8 cellular contexts compared by ENCODE assay signal in genomic region chr22:29479417-29480261, GRCh38. TPM values are rescaled to one million over a fixed set of nuclear protein-coding genes. Genes with fewer than 3 reads are reported as not detected.
DNase-seq lines count a peak whose midpoint lies in the region; ATAC-seq lines count a peak whose summit lies in the region.

Gene NEFH, plus strand, starts transcription at chr22:29480218. Its CDS starts 45 bp downstream, at chr22:29480263.

- no peaks in the 10 kb centered on the region for H3K9me3 Mint-ChIP-seq in activated CD8-positive, alpha-beta memory T cell treated with anti-CD3 and anti-CD28 coated beads, Interleukin-2, amount 10 ng/mL, durations not matched to agents 7 days and 5 days (ENCODE audit: low read depth)

- no peak within 1 kb of the TSS for H3K9ac ChIP-seq in subcutaneous abdominal adipose tissue (ENCODE audit: low read length in 5 of 5)

- peaks cover 0 to 44% (median 24%) of the 10 kb centered on the region in 5 donors for H3K4me1 ChIP-seq in subcutaneous abdominal adipose tissue (ENCODE audit: control insufficient read depth in 5 of 5, insufficient read depth in 5 of 5, low read length in 5 of 5)

- H3K4me3 ChIP-seq in iPS-11a (ENCODE audit: low read depth, low read length) (peak within 1 kb of the TSS; percentile 40), subcutaneous abdominal adipose tissue (ENCODE audit: low read depth in 1 of 5, low read length in 5 of 5) (peak within 1 kb of the TSS in 4 of 5 donors; percentile 17 to 53 (median 42))

- CTCF ChIA-PET in activated CD8-positive, alpha-beta memory T cell treated with anti-CD3 and anti-CD28 coated beads, Interleukin-2, amount 10 ng/mL, durations not matched to agents 7 days and 5 days (lab: Charles Lee) = no interaction called here

- no peaks in the 10 kb centered on the region for H3K9me3 ChIP-seq in subcutaneous abdominal adipose tissue (ENCODE audit: control insufficient read depth in 5 of 5, low read length in 5 of 5)

- peak within 1 kb of the TSS; percentile 68 for H3K4me3 Mint-ChIP-seq in activated CD8-positive, alpha-beta memory T cell treated with anti-CD3 and anti-CD28 coated beads, Interleukin-2, amount 10 ng/mL, durations not matched to agents 7 days and 5 days

- no peaks in the 10 kb centered on the region for H3K36me3 ChIP-seq in subcutaneous abdominal adipose tissue (ENCODE audit: control insufficient read depth in 5 of 5, insufficient read depth in 5 of 5, low read length in 5 of 5)

- peaks cover 32 to 57% (median 53%) of the 10 kb centered on the region in 5 donors for H3K27me3 ChIP-seq in subcutaneous abdominal adipose tissue (ENCODE audit: control insufficient read depth in 5 of 5, insufficient read depth in 4 of 5, low read length in 5 of 5)

- H3K36me3 Mint-ChIP-seq in activated CD8-positive, alpha-beta memory T cell treated with anti-CD3 and anti-CD28 coated beads, Interleukin-2, amount 10 ng/mL, durations not matched to agents 7 days and 5 days = peaks cover 3% of the 10 kb centered on the region

- ATAC-seq in activated CD8-positive, alpha-beta memory T cell treated with anti-CD3 and anti-CD28 coated beads, Interleukin-2, amount 10 ng/mL, durations not matched to agents 7 days and 5 days = no peak
- no peak for ATAC-seq in GM18502 (IDR thresholded peaks at IDR 0.05; ENCODE audit: poor library complexity, unreplicated experiment)
- ATAC-seq in GM19463 (IDR thresholded peaks at IDR 0.05; ENCODE audit: unreplicated experiment) = no peak

- no peak for DNase-seq in activated CD8-positive, alpha-beta memory T cell treated with anti-CD3 and anti-CD28 coated beads, Interleukin-2, amount 10 ng/mL, durations not matched to agents 7 days and 5 days
- DNase-seq in activated CD8-positive, alpha-beta memory T cell treated with anti-CD3 and anti-CD28 coated beads, Interleukin-2, amount 50 U/mL, for 4 hours = no peak
- DNase-seq in SK-N-DZ (ENCODE audit: low spot score) (peak; percentile 53), ureter (ENCODE audit: low spot score) (no peak)

- H3K27me3 Mint-ChIP-seq in activated CD8-positive, alpha-beta memory T cell treated with anti-CD3 and anti-CD28 coated beads, Interleukin-2, amount 10 ng/mL, durations not matched to agents 7 days and 5 days = peaks cover 40% of the 10 kb centered on the region

- H3K27ac Mint-ChIP-seq in activated CD8-positive, alpha-beta memory T cell treated with anti-CD3 and anti-CD28 coated beads, Interleukin-2, amount 10 ng/mL, durations not matched to agents 7 days and 5 days = no peak within 1 kb of the TSS

- no peak within 1 kb of the TSS for H3K27ac ChIP-seq in subcutaneous abdominal adipose tissue (ENCODE audit: low read depth, low read length)

- peaks cover 13% of the 10 kb centered on the region for H3K4me1 Mint-ChIP-seq in activated CD8-positive, alpha-beta memory T cell treated with anti-CD3 and anti-CD28 coated beads, Interleukin-2, amount 10 ng/mL, durations not matched to agents 7 days and 5 days

RNA-seq across cellular contexts. Expression of gene NEFH, which starts in this region (rescaled TPM):
- total RNA-seq in activated CD8-positive, alpha-beta memory T cell treated with anti-CD3 and anti-CD28 coated beads, Interleukin-2, amount 10 ng/mL, durations not matched to agents 7 days and 5 days = 1 to 10 TPM; 6.0 to 9.0 TPM
- polyA plus RNA-seq in SK-N-DZ (2014; cell fraction: cytosol; rRNA removed) = 1.3 and 2.2 TPM in 2 replicates
- 0.69 and 3.1 TPM in 2 replicates for polyA plus RNA-seq in SK-N-DZ (2014; cell fraction: nucleus; rRNA removed)
- 0.86 TPM for total RNA-seq in ureter
